Comparison of ENCODE assay signal across 2 cellular contexts in the genomic region with DNA sequence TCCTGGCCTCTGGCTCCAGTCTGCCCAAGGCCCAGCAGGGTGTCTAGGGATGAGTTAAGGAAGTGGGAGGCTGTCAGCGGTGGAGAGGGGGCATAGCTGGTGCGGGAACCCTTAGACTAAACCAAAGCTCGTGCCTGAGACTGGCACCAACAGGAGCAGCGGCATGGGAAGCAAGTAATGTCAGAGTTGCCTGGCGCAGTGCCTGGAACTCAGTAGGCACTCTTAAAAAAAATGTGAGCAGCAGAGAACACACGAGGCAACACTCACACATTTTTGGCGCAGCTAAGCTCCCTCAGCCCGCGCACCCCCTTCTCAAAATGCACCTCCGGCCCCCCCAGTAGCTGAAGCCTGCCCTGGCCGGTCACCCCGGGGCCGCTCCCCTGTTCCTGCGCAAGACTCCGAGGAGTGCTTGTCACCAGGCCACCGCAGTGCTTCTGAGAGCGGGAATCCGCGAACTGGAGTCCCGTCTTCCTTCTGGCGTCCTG.
TF ChIP-seq lines count a peak whose summit lies in the region.

No MANE protein-coding gene starts in this region.

TF ChIP-seq in GM23338, 12 proteins besides CTCF, POLR2A, EP300 and RAD21 (continued from another document and continues in another):
- TF ChIP-seq, protein P1, sequence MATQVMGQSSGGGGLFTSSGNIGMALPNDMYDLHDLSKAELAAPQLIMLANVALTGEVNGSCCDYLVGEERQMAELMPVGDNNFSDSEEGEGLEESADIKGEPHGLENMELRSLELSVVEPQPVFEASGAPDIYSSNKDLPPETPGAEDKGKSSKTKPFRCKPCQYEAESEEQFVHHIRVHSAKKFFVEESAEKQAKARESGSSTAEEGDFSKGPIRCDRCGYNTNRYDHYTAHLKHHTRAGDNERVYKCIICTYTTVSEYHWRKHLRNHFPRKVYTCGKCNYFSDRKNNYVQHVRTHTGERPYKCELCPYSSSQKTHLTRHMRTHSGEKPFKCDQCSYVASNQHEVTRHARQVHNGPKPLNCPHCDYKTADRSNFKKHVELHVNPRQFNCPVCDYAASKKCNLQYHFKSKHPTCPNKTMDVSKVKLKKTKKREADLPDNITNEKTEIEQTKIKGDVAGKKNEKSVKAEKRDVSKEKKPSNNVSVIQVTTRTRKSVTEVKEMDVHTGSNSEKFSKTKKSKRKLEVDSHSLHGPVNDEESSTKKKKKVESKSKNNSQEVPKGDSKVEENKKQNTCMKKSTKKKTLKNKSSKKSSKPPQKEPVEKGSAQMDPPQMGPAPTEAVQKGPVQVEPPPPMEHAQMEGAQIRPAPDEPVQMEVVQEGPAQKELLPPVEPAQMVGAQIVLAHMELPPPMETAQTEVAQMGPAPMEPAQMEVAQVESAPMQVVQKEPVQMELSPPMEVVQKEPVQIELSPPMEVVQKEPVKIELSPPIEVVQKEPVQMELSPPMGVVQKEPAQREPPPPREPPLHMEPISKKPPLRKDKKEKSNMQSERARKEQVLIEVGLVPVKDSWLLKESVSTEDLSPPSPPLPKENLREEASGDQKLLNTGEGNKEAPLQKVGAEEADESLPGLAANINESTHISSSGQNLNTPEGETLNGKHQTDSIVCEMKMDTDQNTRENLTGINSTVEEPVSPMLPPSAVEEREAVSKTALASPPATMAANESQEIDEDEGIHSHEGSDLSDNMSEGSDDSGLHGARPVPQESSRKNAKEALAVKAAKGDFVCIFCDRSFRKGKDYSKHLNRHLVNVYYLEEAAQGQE (IDR thresholded peaks at IDR 0.05; ENCODE audit: unreplicated experiment) = no peak
- TF ChIP-seq, protein P2, sequence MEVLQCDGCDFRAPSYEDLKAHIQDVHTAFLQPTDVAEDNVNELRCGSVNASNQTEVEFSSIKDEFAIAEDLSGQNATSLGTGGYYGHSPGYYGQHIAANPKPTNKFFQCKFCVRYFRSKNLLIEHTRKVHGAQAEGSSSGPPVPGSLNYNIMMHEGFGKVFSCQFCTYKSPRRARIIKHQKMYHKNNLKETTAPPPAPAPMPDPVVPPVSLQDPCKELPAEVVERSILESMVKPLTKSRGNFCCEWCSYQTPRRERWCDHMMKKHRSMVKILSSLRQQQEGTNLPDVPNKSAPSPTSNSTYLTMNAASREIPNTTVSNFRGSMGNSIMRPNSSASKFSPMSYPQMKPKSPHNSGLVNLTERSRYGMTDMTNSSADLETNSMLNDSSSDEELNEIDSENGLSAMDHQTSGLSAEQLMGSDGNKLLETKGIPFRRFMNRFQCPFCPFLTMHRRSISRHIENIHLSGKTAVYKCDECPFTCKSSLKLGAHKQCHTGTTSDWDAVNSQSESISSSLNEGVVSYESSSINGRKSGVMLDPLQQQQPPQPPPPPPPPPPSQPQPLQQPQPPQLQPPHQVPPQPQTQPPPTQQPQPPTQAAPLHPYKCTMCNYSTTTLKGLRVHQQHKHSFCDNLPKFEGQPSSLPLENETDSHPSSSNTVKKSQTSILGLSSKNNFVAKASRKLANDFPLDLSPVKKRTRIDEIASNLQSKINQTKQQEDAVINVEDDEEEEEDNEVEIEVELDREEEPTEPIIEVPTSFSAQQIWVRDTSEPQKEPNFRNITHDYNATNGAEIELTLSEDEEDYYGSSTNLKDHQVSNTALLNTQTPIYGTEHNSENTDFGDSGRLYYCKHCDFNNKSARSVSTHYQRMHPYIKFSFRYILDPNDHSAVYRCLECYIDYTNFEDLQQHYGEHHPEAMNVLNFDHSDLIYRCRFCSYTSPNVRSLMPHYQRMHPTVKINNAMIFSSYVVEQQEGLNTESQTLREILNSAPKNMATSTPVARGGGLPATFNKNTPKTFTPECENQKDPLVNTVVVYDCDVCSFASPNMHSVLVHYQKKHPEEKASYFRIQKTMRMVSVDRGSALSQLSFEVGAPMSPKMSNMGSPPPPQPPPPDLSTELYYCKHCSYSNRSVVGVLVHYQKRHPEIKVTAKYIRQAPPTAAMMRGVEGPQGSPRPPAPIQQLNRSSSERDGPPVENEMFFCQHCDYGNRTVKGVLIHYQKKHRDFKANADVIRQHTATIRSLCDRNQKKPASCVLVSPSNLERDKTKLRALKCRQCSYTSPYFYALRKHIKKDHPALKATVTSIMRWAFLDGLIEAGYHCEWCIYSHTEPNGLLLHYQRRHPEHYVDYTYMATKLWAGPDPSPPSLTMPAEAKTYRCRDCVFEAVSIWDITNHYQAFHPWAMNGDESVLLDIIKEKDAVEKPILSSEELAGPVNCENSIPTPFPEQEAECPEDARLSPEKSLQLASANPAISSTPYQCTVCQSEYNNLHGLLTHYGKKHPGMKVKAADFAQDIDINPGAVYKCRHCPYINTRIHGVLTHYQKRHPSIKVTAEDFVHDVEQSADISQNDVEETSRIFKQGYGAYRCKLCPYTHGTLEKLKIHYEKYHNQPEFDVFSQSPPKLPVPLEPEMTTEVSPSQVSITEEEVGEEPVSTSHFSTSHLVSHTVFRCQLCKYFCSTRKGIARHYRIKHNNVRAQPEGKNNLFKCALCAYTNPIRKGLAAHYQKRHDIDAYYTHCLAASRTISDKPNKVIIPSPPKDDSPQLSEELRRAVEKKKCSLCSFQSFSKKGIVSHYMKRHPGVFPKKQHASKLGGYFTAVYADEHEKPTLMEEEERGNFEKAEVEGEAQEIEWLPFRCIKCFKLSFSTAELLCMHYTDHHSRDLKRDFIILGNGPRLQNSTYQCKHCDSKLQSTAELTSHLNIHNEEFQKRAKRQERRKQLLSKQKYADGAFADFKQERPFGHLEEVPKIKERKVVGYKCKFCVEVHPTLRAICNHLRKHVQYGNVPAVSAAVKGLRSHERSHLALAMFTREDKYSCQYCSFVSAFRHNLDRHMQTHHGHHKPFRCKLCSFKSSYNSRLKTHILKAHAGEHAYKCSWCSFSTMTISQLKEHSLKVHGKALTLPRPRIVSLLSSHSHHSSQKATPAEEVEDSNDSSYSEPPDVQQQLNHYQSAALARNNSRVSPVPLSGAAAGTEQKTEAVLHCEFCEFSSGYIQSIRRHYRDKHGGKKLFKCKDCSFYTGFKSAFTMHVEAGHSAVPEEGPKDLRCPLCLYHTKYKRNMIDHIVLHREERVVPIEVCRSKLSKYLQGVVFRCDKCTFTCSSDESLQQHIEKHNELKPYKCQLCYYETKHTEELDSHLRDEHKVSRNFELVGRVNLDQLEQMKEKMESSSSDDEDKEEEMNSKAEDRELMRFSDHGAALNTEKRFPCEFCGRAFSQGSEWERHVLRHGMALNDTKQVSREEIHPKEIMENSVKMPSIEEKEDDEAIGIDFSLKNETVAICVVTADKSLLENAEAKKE (CRISPR knock-in tag; IDR thresholded peaks at IDR 0.05) = no peak
- TF ChIP-seq POLR2AphosphoS5 (IDR thresholded peaks at IDR 0.05; ENCODE audit: low read depth) (no peak), ZNF114 (CRISPR knock-in tag; IDR thresholded peaks at IDR 0.05) (no peak), EZH2phosphoT487 (IDR thresholded peaks at IDR 0.05; ENCODE audit: unreplicated experiment) (no peak), JUNB (IDR thresholded peaks at IDR 0.05; ENCODE audit: unreplicated experiment) (no peak), NANOG (IDR thresholded peaks at IDR 0.05; ENCODE audit: borderline replicate concordance) (no peak), CREB1 (CRISPR knock-in tag; IDR thresholded peaks at IDR 0.05; ENCODE audit: low read depth) (no peak), EZH2 (IDR thresholded peaks at IDR 0.05; ENCODE audit: low read depth, unreplicated experiment) (no peak)
- TF ChIP-seq, protein P3, sequence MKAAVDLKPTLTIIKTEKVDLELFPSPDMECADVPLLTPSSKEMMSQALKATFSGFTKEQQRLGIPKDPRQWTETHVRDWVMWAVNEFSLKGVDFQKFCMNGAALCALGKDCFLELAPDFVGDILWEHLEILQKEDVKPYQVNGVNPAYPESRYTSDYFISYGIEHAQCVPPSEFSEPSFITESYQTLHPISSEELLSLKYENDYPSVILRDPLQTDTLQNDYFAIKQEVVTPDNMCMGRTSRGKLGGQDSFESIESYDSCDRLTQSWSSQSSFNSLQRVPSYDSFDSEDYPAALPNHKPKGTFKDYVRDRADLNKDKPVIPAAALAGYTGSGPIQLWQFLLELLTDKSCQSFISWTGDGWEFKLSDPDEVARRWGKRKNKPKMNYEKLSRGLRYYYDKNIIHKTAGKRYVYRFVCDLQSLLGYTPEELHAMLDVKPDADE (IDR thresholded peaks at IDR 0.05) = no peak

TF ChIP-seq in WTC11, 78 proteins besides CTCF, POLR2A, EP300 and RAD21 (continued from another document):
- TF ChIP-seq, protein P4, sequence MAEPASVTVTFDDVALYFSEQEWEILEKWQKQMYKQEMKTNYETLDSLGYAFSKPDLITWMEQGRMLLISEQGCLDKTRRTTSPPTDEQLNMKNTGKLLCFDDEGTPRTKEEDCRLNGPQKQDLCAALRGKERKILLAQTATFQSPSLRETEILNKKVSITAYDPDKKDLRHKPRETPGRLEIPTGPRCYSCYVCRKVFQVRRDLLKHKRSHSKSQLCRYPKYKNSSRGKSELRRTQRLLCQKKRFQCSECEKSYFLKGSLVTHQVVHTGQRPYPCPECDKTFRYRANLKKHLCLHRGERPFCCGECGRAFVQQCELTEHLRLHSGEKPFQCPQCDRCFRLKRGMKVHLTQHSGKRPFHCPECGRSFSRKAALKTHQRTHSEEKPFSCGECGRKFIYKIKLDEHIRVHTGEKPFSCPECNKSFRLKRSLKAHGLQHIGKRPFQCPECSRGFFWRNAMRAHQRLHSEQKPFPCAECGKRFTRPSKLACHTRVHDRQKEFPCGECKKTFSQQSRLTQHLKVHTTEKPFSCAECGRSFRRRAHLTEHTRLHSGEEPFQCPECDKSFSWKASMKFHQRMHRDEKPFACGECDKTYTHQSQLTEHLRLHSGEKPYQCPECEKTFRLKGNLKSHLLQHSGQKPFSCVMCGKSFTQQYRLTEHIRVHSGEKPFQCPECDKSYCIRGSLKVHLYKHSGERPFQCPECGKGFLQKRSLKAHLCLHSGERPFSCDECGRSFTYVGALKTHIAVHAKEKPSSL (CRISPR knock-in tag; conservative IDR thresholded peaks at IDR 0.05) = no peak
- TF ChIP-seq ATF1 (CRISPR knock-in tag; IDR thresholded peaks at IDR 0.05) (no peak), ZBTB21 (CRISPR knock-in tag; IDR thresholded peaks at IDR 0.05; ENCODE audit: borderline replicate concordance) (no peak), ZNF671 (CRISPR knock-in tag; IDR thresholded peaks at IDR 0.05) (no peak), ETV6 (CRISPR knock-in tag; IDR thresholded peaks at IDR 0.05) (no peak)
- TF ChIP-seq, protein P5, sequence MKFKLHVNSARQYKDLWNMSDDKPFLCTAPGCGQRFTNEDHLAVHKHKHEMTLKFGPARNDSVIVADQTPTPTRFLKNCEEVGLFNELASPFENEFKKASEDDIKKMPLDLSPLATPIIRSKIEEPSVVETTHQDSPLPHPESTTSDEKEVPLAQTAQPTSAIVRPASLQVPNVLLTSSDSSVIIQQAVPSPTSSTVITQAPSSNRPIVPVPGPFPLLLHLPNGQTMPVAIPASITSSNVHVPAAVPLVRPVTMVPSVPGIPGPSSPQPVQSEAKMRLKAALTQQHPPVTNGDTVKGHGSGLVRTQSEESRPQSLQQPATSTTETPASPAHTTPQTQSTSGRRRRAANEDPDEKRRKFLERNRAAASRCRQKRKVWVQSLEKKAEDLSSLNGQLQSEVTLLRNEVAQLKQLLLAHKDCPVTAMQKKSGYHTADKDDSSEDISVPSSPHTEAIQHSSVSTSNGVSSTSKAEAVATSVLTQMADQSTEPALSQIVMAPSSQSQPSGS (CRISPR knock-in tag; IDR thresholded peaks at IDR 0.05; ENCODE audit: borderline replicate concordance, low read depth) = no peak
